Comparison of ENCODE assay signal across 9 cellular contexts in genomic region chr20:12970372-12970821, GRCh38. TPM values are rescaled to one million over a fixed set of nuclear protein-coding genes. Genes with fewer than 3 reads are reported as not detected.
A peak's percentile ranks its signal among the peaks of the same experiment; 100 is the strongest.
DNase-seq lines count a peak whose midpoint lies in the region; ATAC-seq and TF ChIP-seq lines count a peak whose summit lies in the region.
"Had no signal": no experiment of that assay in that cellular context is flagged by ENCODE, and none has a peak within 500 bp of the region (broad histone marks: within the 10 kb centered on the region; RNA-seq: fewer than 3 reads in every experiment).

No MANE protein-coding gene starts in this region.

- H3K27me3 ChIP-seq in brain microvascular endothelial cell (replicated peaks) (no peaks in the 10 kb centered on the region), right lobe of liver (no peaks in the 10 kb centered on the region)

- H3K4me3 ChIP-seq in brain microvascular endothelial cell (ENCODE audit: low read depth, low read length) = no peak overlapping the region
- H3K4me3 ChIP-seq in right lobe of liver = no peak overlapping the region
- H3K4me3 ChIP-seq in coronary artery = no peak overlapping the region
- H3K4me3 ChIP-seq: SJCRH30 had no signal

- intact Hi-C loops in right lobe of liver (cut with DNase I) = loop anchor here in 1 of 2 donors (5.0 kb wide), 1 partner anchor 137 kb away; no protein-coding TSS in a partner anchor

- no peaks in the 10 kb centered on the region for H3K4me1 ChIP-seq in right lobe of liver
- H3K4me1 ChIP-seq: SJCRH30 had no signal

- no peak overlapping the region for H3K27ac ChIP-seq in brain microvascular endothelial cell
- no peak overlapping the region for H3K27ac ChIP-seq in right lobe of liver
- no peak overlapping the region for H3K27ac ChIP-seq in coronary artery
- H3K27ac ChIP-seq: SJCRH30 had no signal

- DNase-seq in GM03348 (ENCODE audit: low spot score) = peak; percentile 42
- DNase-seq in M059J (ENCODE audit: low read depth) = peak; percentile 54
- peak; percentile 39 for DNase-seq in brain microvascular endothelial cell
- no peak for DNase-seq in right lobe of liver
- DNase-seq in SKM-1 (lab: John Stamatoyannopoulos, UW; ENCODE audit: unreplicated experiment) = no peak
- DNase-seq in coronary artery (ENCODE audit: low spot score) = no peak
- DNase-seq in GDM1 (lab: John Stamatoyannopoulos, UW) = no peak

- 24% methylated on average over 4 of the region's 4 CpGs for WGBS in right lobe of liver (ENCODE audit: insufficient coverage, low coverage, low lambda C conversion rate, missing lambda C conversion rate)

- no peak for TF ChIP-seq POLR2A in right lobe of liver (IDR thresholded peaks at IDR 0.05)

- in situ Hi-C loops in brain microvascular endothelial cell (cut with HindIII; ENCODE audit: low pct_ligation_motif_present, low sequenced_read_pairs) = loop anchor here (25.0 kb wide), 1 partner anchor 142 kb away; no protein-coding TSS in a partner anchor

- H3K36me3 ChIP-seq in brain microvascular endothelial cell (replicated peaks) (no peaks in the 10 kb centered on the region), right lobe of liver (no peaks in the 10 kb centered on the region)
- H3K36me3 ChIP-seq: SJCRH30 had no signal

- no peaks in the 10 kb centered on the region for H3K9me3 ChIP-seq in right lobe of liver
- H3K9me3 ChIP-seq: SJCRH30 had no signal

- ATAC-seq in right lobe of liver (peak; percentile 80 to 89 (median 83)), GM21723 (IDR thresholded peaks at IDR 0.05; ENCODE audit: unreplicated experiment) (no peak)

- TF ChIP-seq CTCF in brain microvascular endothelial cell (IDR thresholded peaks at IDR 0.05; ENCODE audit: low read depth, low read length, missing control alignments) (peak; percentile 68), right lobe of liver (IDR thresholded peaks at IDR 0.05) (peak; percentile 58 to 85 (median 64)), coronary artery (IDR thresholded peaks at IDR 0.05) (no peak)

RNA-seq across cellular contexts. Expression of gene SPTLC3, which starts 38.4 kb away (rescaled TPM):
- total RNA-seq in M059J (2014; rRNA removed; shearing (Covaris generic)) = 3.0 and 9.2 TPM in 2 replicates
- total RNA-seq in right lobe of liver = 10 to 100 TPM; 16.4 to 25.6 (median 24.8) TPM
- total RNA-seq: SJCRH30 had no signal

Comparison
In these comparisons a context has a peak if more than half of its experiments do, and no peak if none do; other contexts are left out.
1. DNase-seq: peak in GM03348 (single experiment), M059J (single experiment) and brain microvascular endothelial cell (single experiment); none in right lobe of liver (0 of 3), SKM-1 (single experiment), coronary artery (single experiment) and GDM1 (single experiment).